Comparison of ENCODE assay signal across 1 cellular context in the genomic region with DNA sequence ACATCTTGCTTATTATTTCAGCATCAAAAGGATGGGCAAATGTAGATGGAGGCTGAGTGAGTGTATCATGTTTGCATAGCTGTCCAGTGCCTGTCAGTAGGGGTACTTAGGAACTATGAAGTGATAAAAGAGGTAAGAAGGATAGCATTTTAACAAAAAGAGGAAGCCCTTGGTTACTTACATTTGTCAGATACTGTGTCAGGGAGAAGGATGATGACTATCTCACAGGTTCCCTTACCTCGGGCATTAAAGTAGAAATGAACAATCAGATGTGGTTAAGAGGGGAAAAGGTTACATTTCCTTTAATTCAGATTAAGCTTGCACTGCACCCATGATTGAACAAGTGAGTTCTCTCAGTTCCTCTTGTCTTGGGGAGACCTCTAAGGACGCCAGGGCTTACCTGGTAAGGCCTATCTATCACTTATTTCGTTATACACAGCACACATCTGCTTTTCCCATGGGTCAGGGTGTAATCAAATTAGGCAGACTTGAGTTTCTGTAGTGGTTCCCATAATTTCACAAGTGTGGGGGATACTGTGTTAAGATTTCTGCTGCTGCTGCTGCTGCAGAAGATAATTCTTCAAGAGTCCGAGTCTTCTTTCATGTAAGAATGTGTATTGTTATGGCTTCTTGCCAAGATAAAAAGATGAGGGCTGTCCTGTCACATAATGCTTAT.
TF ChIP-seq lines count a peak whose summit lies in the region.

No MANE protein-coding gene starts in this region.

TF ChIP-seq in WTC11, 78 proteins besides CTCF, POLR2A, EP300 and RAD21 (continued from another document):
- TF ChIP-seq, protein P1, sequence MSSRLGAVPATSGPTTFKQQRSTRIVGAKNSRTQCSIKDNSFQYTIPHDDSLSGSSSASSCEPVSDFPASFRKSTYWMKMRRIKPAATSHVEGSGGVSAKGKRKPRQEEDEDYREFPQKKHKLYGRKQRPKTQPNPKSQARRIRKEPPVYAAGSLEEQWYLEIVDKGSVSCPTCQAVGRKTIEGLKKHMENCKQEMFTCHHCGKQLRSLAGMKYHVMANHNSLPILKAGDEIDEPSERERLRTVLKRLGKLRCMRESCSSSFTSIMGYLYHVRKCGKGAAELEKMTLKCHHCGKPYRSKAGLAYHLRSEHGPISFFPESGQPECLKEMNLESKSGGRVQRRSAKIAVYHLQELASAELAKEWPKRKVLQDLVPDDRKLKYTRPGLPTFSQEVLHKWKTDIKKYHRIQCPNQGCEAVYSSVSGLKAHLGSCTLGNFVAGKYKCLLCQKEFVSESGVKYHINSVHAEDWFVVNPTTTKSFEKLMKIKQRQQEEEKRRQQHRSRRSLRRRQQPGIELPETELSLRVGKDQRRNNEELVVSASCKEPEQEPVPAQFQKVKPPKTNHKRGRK (CRISPR knock-in tag; IDR thresholded peaks at IDR 0.05; ENCODE audit: borderline replicate concordance) = no peak
